15 cellular contexts compared by ENCODE assay signal in the genomic region with DNA sequence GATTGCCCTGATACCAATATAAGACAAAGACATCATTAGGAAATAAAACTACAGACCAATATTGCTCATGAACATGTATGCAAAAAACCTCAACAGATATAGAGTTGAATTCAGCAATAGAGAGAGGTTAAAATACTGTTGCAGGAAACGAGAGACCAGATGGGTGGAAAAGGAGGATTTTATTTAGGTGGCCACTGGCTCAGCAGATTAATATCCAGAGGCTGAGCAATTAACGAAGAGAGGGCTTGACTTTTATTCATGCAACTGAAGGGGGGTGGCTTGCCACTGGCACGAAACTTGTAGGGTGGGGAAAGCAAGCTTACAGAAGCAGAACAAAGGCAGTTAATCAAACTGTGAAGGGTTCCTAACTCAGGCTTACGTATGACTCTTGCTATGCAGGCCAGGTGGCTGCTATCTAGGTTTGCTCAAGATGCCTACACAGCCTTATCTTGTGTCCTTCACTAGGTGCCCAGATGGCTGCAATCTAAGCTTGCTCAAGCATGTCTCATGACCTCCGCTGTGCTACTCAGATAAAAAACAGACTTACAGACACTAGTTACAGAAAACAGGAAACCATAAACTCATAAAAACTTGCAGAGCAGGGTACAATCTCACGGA.
DNase-seq lines count a peak whose midpoint lies in the region; ATAC-seq, FAIRE-seq and TF ChIP-seq lines count a peak whose summit lies in the region.
"Had no signal": no experiment of that assay in that cellular context is flagged by ENCODE, and none has a peak within 500 bp of the region (broad histone marks: within the 10 kb centered on the region; RNA-seq: fewer than 3 reads in every experiment).

No MANE protein-coding gene starts in this region.

- intact Hi-C loops in K562 (cut with micrococcal nuclease) = no loop called here

- no peak for TF ChIP-seq RAD21 in K562 (CRISPR knock-in tag; conservative IDR thresholded peaks at IDR 0.05 in 1 of 2, IDR thresholded peaks at IDR 0.05 in 1 of 2)

- TF ChIP-seq POLR2A in K562 (conservative IDR thresholded peaks at IDR 0.05) = no peak

- no peak for FAIRE-seq in K562 (lab: Jason Lieb, UNC)

- H3K27ac ChIP-seq in K562 (ENCODE audit: extremely low read depth, low read depth, low read length) = no peak overlapping the region
- H3K27ac ChIP-seq: lower lobe of right lung had no signal

- peak; percentile 46 for DNase-seq in AG09309 (ENCODE audit: low read depth)
- peak; percentile 39 for DNase-seq in Jurkat, Clone E6-1 (ENCODE audit: low read depth, low spot score)
- peak in 1 of 4 experiments; percentile 61 for DNase-seq in K562 (ENCODE audit: extremely low read depth in 1 of 4, low spot score in 3 of 4)
- peak; percentile 16 for DNase-seq in kidney glomerular epithelial cell (lab: John Stamatoyannopoulos, UW)
- DNase-seq in NCI-H1694 (lab: John Stamatoyannopoulos, UW) = no peak
- DNase-seq in stimulated activated CD4-positive, alpha-beta T cell treated with anti-CD3 and anti-CD28 coated beads, Interleukin-2, amount 100 ng/mL, for 48 hours = no peak
- DNase-seq: activated CD4-positive, CD25-positive, alpha-beta regulatory T cell; amygdala; head of caudate nucleus; Karpas-422; lower lobe of right lung; NCI-H2227 treated with DMSO at 0.1 percent for 48 hours; SHP77 treated with DMSO at 0.1 percent for 48 hours had no signal

- no peak overlapping the region for H2AFZ ChIP-seq in K562 (ENCODE audit: low read depth, low read length)

- no peaks in the 10 kb centered on the region for H3K9me1 ChIP-seq in K562 (ENCODE audit: control insufficient read depth, insufficient read depth, low read length)

- no peaks in the 10 kb centered on the region for H3K27me3 ChIP-seq in K562 (ENCODE audit: control insufficient read depth in 2 of 2, insufficient read depth in 2 of 2, low read length in 2 of 2)

- TF ChIP-seq EP300 in K562 (IDR thresholded peaks at IDR 0.05; ENCODE audit: low read length) = no peak

- H4K20me1 ChIP-seq in K562 (replicated peaks; ENCODE audit: control insufficient read depth, insufficient read depth, low read length) = no peaks in the 10 kb centered on the region

- WGBS in K562 (ENCODE audit: insufficient coverage, low coverage, missing lambda C conversion rate) = 3% methylated on average over 6 of the region's 6 CpGs

- no peak overlapping the region for H3K9ac ChIP-seq in K562 (ENCODE audit: insufficient read depth in 1 of 2, low read depth in 2 of 2, low read length in 2 of 2)

- no peaks in the 10 kb centered on the region for H3K4me1 ChIP-seq in K562 (replicated peaks in 1 of 2; ENCODE audit: control insufficient read depth in 2 of 2, insufficient read depth in 2 of 2, low read length in 2 of 2)
- H3K4me1 ChIP-seq: lower lobe of right lung had no signal

- BruUV-seq in K562 (replicated peaks; lab: Mats Ljungman, UMichigan) = no TSS peak

- ATAC-seq in K562 (no peak), GM18498 (IDR thresholded peaks at IDR 0.05; ENCODE audit: unreplicated experiment) (no peak), GM21717 (IDR thresholded peaks at IDR 0.05; ENCODE audit: unreplicated experiment) (no peak)
- ATAC-seq: lower lobe of right lung had no signal

- TF ChIP-seq CTCF in AG09309 (IDR thresholded peaks at IDR 0.05; ENCODE audit: control insufficient read depth, insufficient read depth, low read depth, low read length, missing control alignments) (no peak), K562 (IDR thresholded peaks at IDR 0.05 in 2 of 3, conservative IDR thresholded peaks at IDR 0.05 in 1 of 3; ENCODE audit: insufficient read depth in 2 of 3, low read depth in 1 of 3, low read length in 3 of 3) (no peak)

- H3K79me2 ChIP-seq in K562 (ENCODE audit: control insufficient read depth, insufficient read depth, low read length) = no peaks in the 10 kb centered on the region

- POLR2A ChIA-PET in K562 (lab: Yijun Ruan, JAX) = no interaction called here

- CTCF ChIA-PET in K562 (lab: Yijun Ruan, JAX; ENCODE audit: low intra/inter-chr PET ratio) = no interaction called here

- in situ Hi-C loops in K562 (cut with MboI) = no loop called here

- H3K36me3 ChIP-seq in K562 (ENCODE audit: control insufficient read depth, insufficient read depth, low read length) = no peaks in the 10 kb centered on the region
- H3K36me3 ChIP-seq: lower lobe of right lung had no signal

- no peak overlapping the region for H3K4me3 ChIP-seq in AG09309 (ENCODE audit: control insufficient read depth, low read depth, low read length)
- no peak overlapping the region for H3K4me3 ChIP-seq in Jurkat, Clone E6-1 (ENCODE audit: low read length)
- H3K4me3 ChIP-seq in K562 = no peak overlapping the region
- H3K4me3 ChIP-seq: lower lobe of right lung had no signal

- no peak overlapping the region for H3K4me2 ChIP-seq in K562 (ENCODE audit: insufficient read depth, low read length)

- H3K9me3 ChIP-seq in K562 (replicated peaks; ENCODE audit: control insufficient read depth, insufficient read depth, low read depth, low read length) = no peaks in the 10 kb centered on the region
- H3K9me3 ChIP-seq: lower lobe of right lung had no signal

TF ChIP-seq in K562, 482 proteins besides CTCF, POLR2A, EP300 and RAD21 (continues in another document):
- TF ChIP-seq MTA2 (IDR thresholded peaks at IDR 0.05; ENCODE audit: low read depth) (peak; percentile 34; the same call in 1 of the 2 replicates), FOSL1 (tag; conservative IDR thresholded peaks at IDR 0.05) (peak; percentile 42; the same call in 1 of the 2 replicates), RBM25 (IDR thresholded peaks at IDR 0.05; ENCODE audit: low read depth, low read length, severe bottlenecking) (no peak), GATA2 (CRISPR knock-in tag; IDR thresholded peaks at IDR 0.05) (0 out of 2 replicates have a peak, but pooled peaks have one; percentile 35), FOXA3 (CRISPR knock-in tag; conservative IDR thresholded peaks at IDR 0.05 in 1 of 2, IDR thresholded peaks at IDR 0.05 in 1 of 2) (peak in 1 of 2 experiments; percentile 70; a peak in 2 of 4 replicates), TEAD4 (IDR thresholded peaks at IDR 0.05; ENCODE audit: low read length) (peak; percentile 62), TEAD4 (CRISPR knock-in tag; IDR thresholded peaks at IDR 0.05; ENCODE audit: borderline replicate concordance) (no peak), BRF1 (IDR thresholded peaks at IDR 0.05; ENCODE audit: borderline replicate concordance, extremely low read depth, insufficient read length) (no peak), ZNF589 (CRISPR knock-in tag; IDR thresholded peaks at IDR 0.05; ENCODE audit: low read depth) (no peak), CHD4 (IDR thresholded peaks at IDR 0.05; ENCODE audit: insufficient read depth, insufficient replicate concordance, low read depth, low read length, poor library complexity, severe bottlenecking) (no peak), SOX6 (IDR thresholded peaks at IDR 0.05) (peak; percentile 45; the same call in 1 of the 2 replicates), KLF6 (CRISPR knock-in tag; IDR thresholded peaks at IDR 0.05; ENCODE audit: borderline replicate concordance) (no peak), GTF2E2 (tag; IDR thresholded peaks at IDR 0.05) (no peak), MTA1 (IDR thresholded peaks at IDR 0.05; ENCODE audit: borderline replicate concordance) (no peak), DMBX1 (CRISPR knock-in tag; IDR thresholded peaks at IDR 0.05; ENCODE audit: borderline replicate concordance) (peak; percentile 97), MCM3 (IDR thresholded peaks at IDR 0.05) (no peak), NR2F6 (CRISPR knock-in tag; IDR thresholded peaks at IDR 0.05) (no peak), BCL6 (CRISPR knock-in tag; IDR thresholded peaks at IDR 0.05) (no peak), ZNF253 (CRISPR knock-in tag; conservative IDR thresholded peaks at IDR 0.05) (no peak)
- TF ChIP-seq, protein P1, sequence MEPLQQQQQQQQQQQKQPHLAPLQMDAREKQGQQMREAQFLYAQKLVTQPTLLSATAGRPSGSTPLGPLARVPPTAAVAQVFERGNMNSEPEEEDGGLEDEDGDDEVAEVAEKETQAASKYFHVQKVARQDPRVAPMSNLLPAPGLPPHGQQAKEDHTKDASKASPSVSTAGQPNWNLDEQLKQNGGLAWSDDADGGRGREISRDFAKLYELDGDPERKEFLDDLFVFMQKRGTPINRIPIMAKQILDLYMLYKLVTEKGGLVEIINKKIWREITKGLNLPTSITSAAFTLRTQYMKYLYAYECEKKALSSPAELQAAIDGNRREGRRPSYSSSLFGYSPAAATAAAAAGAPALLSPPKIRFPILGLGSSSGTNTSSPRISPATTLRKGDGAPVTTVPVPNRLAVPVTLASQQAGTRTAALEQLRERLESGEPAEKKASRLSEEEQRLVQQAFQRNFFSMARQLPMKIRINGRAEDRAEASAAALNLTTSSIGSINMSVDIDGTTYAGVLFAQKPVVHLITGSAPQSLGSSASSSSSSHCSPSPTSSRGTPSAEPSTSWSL (CRISPR knock-in tag; IDR thresholded peaks at IDR 0.05; ENCODE audit: borderline replicate concordance) = no peak
- TF ChIP-seq, protein P2, sequence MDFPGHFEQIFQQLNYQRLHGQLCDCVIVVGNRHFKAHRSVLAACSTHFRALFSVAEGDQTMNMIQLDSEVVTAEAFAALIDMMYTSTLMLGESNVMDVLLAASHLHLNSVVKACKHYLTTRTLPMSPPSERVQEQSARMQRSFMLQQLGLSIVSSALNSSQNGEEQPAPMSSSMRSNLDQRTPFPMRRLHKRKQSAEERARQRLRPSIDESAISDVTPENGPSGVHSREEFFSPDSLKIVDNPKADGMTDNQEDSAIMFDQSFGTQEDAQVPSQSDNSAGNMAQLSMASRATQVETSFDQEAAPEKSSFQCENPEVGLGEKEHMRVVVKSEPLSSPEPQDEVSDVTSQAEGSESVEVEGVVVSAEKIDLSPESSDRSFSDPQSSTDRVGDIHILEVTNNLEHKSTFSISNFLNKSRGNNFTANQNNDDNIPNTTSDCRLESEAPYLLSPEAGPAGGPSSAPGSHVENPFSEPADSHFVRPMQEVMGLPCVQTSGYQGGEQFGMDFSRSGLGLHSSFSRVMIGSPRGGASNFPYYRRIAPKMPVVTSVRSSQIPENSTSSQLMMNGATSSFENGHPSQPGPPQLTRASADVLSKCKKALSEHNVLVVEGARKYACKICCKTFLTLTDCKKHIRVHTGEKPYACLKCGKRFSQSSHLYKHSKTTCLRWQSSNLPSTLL (IDR thresholded peaks at IDR 0.05) = no peak
- TF ChIP-seq, protein P3, sequence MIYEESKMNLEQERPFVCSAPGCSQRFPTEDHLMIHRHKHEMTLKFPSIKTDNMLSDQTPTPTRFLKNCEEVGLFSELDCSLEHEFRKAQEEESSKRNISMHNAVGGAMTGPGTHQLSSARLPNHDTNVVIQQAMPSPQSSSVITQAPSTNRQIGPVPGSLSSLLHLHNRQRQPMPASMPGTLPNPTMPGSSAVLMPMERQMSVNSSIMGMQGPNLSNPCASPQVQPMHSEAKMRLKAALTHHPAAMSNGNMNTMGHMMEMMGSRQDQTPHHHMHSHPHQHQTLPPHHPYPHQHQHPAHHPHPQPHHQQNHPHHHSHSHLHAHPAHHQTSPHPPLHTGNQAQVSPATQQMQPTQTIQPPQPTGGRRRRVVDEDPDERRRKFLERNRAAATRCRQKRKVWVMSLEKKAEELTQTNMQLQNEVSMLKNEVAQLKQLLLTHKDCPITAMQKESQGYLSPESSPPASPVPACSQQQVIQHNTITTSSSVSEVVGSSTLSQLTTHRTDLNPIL (CRISPR knock-in tag; IDR thresholded peaks at IDR 0.05) = no peak

Comparison
In these comparisons a context has a peak if more than half of its experiments do, and no peak if none do; other contexts are left out.
1. DNase-seq: peak in AG09309 (single experiment), Jurkat, Clone E6-1 (single experiment) and kidney glomerular epithelial cell (single experiment); none in NCI-H1694 (single experiment) and stimulated activated CD4-positive, alpha-beta T cell treated with anti-CD3 and anti-CD28 coated beads, Interleukin-2, amount 100 ng/mL, for 48 hours (0 of 2).